19 cellular contexts compared by ENCODE assay signal in genomic region chr13:112582305-112582704, GRCh38. TPM values are rescaled to one million over a fixed set of nuclear protein-coding genes. Genes with fewer than 3 reads are reported as not detected.
A peak's percentile ranks its signal among the peaks of the same experiment; 100 is the strongest.
DNase-seq lines count a peak whose midpoint lies in the region; ATAC-seq and TF ChIP-seq lines count a peak whose summit lies in the region.
"Had no signal": no experiment of that assay in that cellular context is flagged by ENCODE, and none has a peak within 500 bp of the region (broad histone marks: within the 10 kb centered on the region; RNA-seq: fewer than 3 reads in every experiment).

No MANE protein-coding gene starts in this region.

- H3K4me1 Mint-ChIP-seq in osteocyte (ENCODE audit: unreplicated experiment): peaks cover 20% of the 10 kb centered on the region
- H3K4me1 Mint-ChIP-seq in activated naive CD4-positive, alpha-beta T cell treated with anti-CD3 and anti-CD28 coated beads for 36 hours (ENCODE audit: low read depth): peaks cover 59% of the 10 kb centered on the region

- peak; percentile 39 for ATAC-seq in body of pancreas

- peaks cover 5% of the 10 kb centered on the region for H3K36me3 Mint-ChIP-seq in osteocyte (ENCODE audit: unreplicated experiment)
- peaks cover 24% of the 10 kb centered on the region for H3K36me3 Mint-ChIP-seq in activated naive CD4-positive, alpha-beta T cell treated with anti-CD3 and anti-CD28 coated beads for 36 hours (ENCODE audit: low read depth)

- peaks cover 5% of the 10 kb centered on the region for H3K9me3 Mint-ChIP-seq in osteocyte (ENCODE audit: unreplicated experiment)
- peaks cover 7% of the 10 kb centered on the region for H3K9me3 Mint-ChIP-seq in activated naive CD4-positive, alpha-beta T cell treated with anti-CD3 and anti-CD28 coated beads for 36 hours

- peaks cover 12% of the 10 kb centered on the region for H3F3A ChIP-seq in DOHH2 (ENCODE audit: control insufficient read depth, insufficient read depth)

- H3K4me1 ChIP-seq in BLaER1 (peaks cover 50% of the 10 kb centered on the region), DOHH2 (ENCODE audit: control insufficient read depth, low read length) (peaks cover 49% of the 10 kb centered on the region), body of pancreas (peaks cover 22% of the 10 kb centered on the region)

- H3K27me3 Mint-ChIP-seq in osteocyte (ENCODE audit: unreplicated experiment): no peaks in the 10 kb centered on the region
- no peaks in the 10 kb centered on the region for H3K27me3 Mint-ChIP-seq in activated naive CD4-positive, alpha-beta T cell treated with anti-CD3 and anti-CD28 coated beads for 36 hours (ENCODE audit: low read depth)
- H3K27me3 Mint-ChIP-seq: progenitor cell of endocrine pancreas had no signal

- DNase-seq in body of pancreas (no peak), osteocyte (ENCODE audit: extremely low spot score, unreplicated experiment) (no peak), NCI-H345 treated with DMSO at 0.1 percent for 48 hours (lab: John Stamatoyannopoulos, UW; ENCODE audit: unreplicated experiment) (no peak), NCI-H1417 treated with DMSO at 0.1 percent for 48 hours (lab: John Stamatoyannopoulos, UW) (no peak)
- no peak for DNase-seq in activated naive CD4-positive, alpha-beta T cell treated with anti-CD3 and anti-CD28 coated beads for 36 hours
- DNase-seq: ACHN; C1 segment of cervical spinal cord; effector CD4-positive, alpha-beta T cell; HCEC 1CT; heart left ventricle; NCI-H1092; NCI-H1930; NCI-H345; OCI-M1; T-helper 9 cell had no signal

- 47 to 50% methylated on average over 7 to 8 of the region's 8 CpGs for WGBS in body of pancreas, 2 donors

- H3K9me3 ChIP-seq in BLaER1 (peaks cover 28% of the 10 kb centered on the region), DOHH2 (ENCODE audit: control insufficient read depth, insufficient read depth, low read length) (no peaks in the 10 kb centered on the region), body of pancreas (no peaks in the 10 kb centered on the region)

- H3K27me3 ChIP-seq in BLaER1 (no peaks in the 10 kb centered on the region), DOHH2 (ENCODE audit: control insufficient read depth, low read length) (no peaks in the 10 kb centered on the region), body of pancreas (no peaks in the 10 kb centered on the region)
- H3K27me3 ChIP-seq: heart left ventricle had no signal

- H3K79me2 ChIP-seq in DOHH2 (ENCODE audit: control insufficient read depth, low read length): peaks cover 98% of the 10 kb centered on the region

- TF ChIP-seq CTCF in DOHH2 (IDR thresholded peaks at IDR 0.05; ENCODE audit: low read depth, low read length, poor library complexity, severe bottlenecking): no peak
- TF ChIP-seq CTCF in body of pancreas (IDR thresholded peaks at IDR 0.05): no peak
- no peak for TF ChIP-seq CTCF in osteocyte (IDR thresholded peaks at IDR 0.05)

- CTCF ChIA-PET in activated naive CD4-positive, alpha-beta T cell treated with anti-CD3 and anti-CD28 coated beads for 36 hours (lab: Charles Lee): interaction anchor here (1.6 to 1.7 kb wide), 2 partner anchors 9 to 24 kb away, joined by 4 read pairs; no protein-coding TSS in a partner anchor

- H3K9me2 ChIP-seq in DOHH2 (replicated peaks; ENCODE audit: control insufficient read depth, low read length): no peaks in the 10 kb centered on the region

- H3K4me3 Mint-ChIP-seq in osteocyte (ENCODE audit: unreplicated experiment): no peak overlapping the region
- no peak overlapping the region for H3K4me3 Mint-ChIP-seq in activated naive CD4-positive, alpha-beta T cell treated with anti-CD3 and anti-CD28 coated beads for 36 hours

- peak overlapping the region; percentile 73; the same call in 1 of the 2 replicates for H3K27ac ChIP-seq in BLaER1
- H3K27ac ChIP-seq in DOHH2 (ENCODE audit: low read depth, low read length): no peak overlapping the region; the same call in 1 of the 2 replicates
- peak overlapping the region in 2 of 4 donors; percentile 25 to 41 for H3K27ac ChIP-seq in body of pancreas

- intact Hi-C loops in body of pancreas (cut with DNase I): no loop called here
- intact Hi-C loops in activated naive CD4-positive, alpha-beta T cell treated with anti-CD3 and anti-CD28 coated beads for 36 hours (cut with micrococcal nuclease): loop anchor here (10.0 kb wide), 2 partner anchors 1428 to 1668 kb away; partner anchors contain the start of gene ANKRD10

- TF ChIP-seq POLR2A in body of pancreas (IDR thresholded peaks at IDR 0.05): no peak

- peak overlapping the region; percentile 19 for H3K27ac Mint-ChIP-seq in osteocyte (ENCODE audit: unreplicated experiment)
- no peak overlapping the region for H3K27ac Mint-ChIP-seq in activated naive CD4-positive, alpha-beta T cell treated with anti-CD3 and anti-CD28 coated beads for 36 hours
- H3K27ac Mint-ChIP-seq: brain, progenitor cell of endocrine pancreas had no signal

- H3K36me3 ChIP-seq in BLaER1 (peaks cover 45% of the 10 kb centered on the region), DOHH2 (ENCODE audit: control insufficient read depth, low read length) (peaks cover 44% of the 10 kb centered on the region), body of pancreas (replicated peaks in 1 of 2; ENCODE audit: insufficient read depth in 1 of 2, low read depth in 2 of 2) (no peaks in the 10 kb centered on the region)
- H3K36me3 ChIP-seq: heart left ventricle had no signal

- peaks cover 33% of the 10 kb centered on the region for H4K20me1 ChIP-seq in BLaER1
- peaks cover 2% of the 10 kb centered on the region; the same call in 1 of the 2 replicates for H4K20me1 ChIP-seq in DOHH2 (ENCODE audit: control insufficient read depth, insufficient read depth, low read depth, low read length)

- peak overlapping the region; percentile 76 for H3K4me2 ChIP-seq in BLaER1
- peak overlapping the region; percentile 87; the same call in 1 of the 2 replicates for H3K4me2 ChIP-seq in DOHH2 (ENCODE audit: low read length)

- no peak overlapping the region for H3K9ac ChIP-seq in BLaER1

- no peak overlapping the region for H3K4me3 ChIP-seq in BLaER1
- H3K4me3 ChIP-seq in DOHH2 (ENCODE audit: low read length): no peak overlapping the region
- no peak overlapping the region for H3K4me3 ChIP-seq in body of pancreas
- H3K4me3 ChIP-seq: heart left ventricle had no signal

RNA-seq across cellular contexts. Expression of gene TUBGCP3, which starts 5.6 kb away (rescaled TPM):
- total RNA-seq in body of pancreas: 10 to 100 TPM; 26.7 to 30.0 TPM
- total RNA-seq in osteocyte: 24.1 and 26.1 TPM in 2 replicates
- total RNA-seq in activated naive CD4-positive, alpha-beta T cell treated with anti-CD3 and anti-CD28 coated beads for 36 hours: 10 to 100 TPM; 87.5 to 88.3 TPM
